ENCODE assay signal across 9 cellular contexts in the genomic region with DNA sequence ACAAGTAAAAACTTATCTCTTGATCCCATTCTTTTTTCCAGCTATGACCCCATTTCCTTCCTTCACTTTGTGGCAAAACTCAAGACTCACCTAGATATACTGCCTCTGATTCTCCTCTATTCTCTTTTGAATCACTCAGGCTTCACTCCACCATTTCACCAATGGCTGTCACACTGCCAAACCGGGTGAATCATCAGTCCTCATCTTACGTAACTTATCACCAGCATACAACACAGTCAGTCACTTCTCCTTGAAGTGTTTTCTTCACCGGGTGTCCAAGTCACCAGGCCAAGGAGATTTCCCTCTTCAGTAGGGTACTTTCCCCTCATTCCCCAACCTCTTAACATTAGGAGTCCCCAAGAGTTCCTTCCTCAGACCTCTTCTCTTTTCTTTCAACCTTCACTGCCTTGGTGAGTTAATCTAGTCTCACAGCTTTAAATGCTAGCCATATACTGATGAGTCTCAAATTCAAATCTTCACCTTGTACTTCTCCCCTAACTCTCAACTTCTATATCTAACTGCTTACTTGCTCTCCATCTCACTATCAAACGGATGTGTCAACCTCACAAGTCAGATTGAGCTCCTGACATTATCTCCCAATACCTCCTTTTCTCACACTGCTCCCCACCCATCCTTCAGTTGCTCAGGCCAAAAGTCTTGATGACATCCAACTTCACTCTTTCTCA. TPM values are rescaled to one million over a fixed set of nuclear protein-coding genes. Genes with fewer than 3 reads are reported as not detected.
A peak's percentile ranks its signal among the peaks of the same experiment; 100 is the strongest.
DNase-seq lines count a peak whose midpoint lies in the region; ATAC-seq lines count a peak whose summit lies in the region.
"Had no signal": no experiment of that assay in that cellular context is flagged by ENCODE, and none has a peak within 500 bp of the region (broad histone marks: within the 10 kb centered on the region; RNA-seq: fewer than 3 reads in every experiment).

No MANE protein-coding gene starts in this region.

- no peak overlapping the region for H3K23ac ChIP-seq in mesenchymal stem cell (ENCODE audit: low read length in 2 of 2)

- H2AFZ ChIP-seq in mesenchymal stem cell (ENCODE audit: low read depth, low read length) = no peak overlapping the region

- H3K4ac ChIP-seq in mesenchymal stem cell (ENCODE audit: low read depth in 1 of 2, low read length in 2 of 2) = no peak overlapping the region

- H3K14ac ChIP-seq in mesenchymal stem cell (ENCODE audit: low read length in 2 of 2) = no peak overlapping the region

- H3K4me3 ChIP-seq in mesenchymal stem cell (ENCODE audit: insufficient read depth in 1 of 2, low read depth in 1 of 2, low read length in 2 of 2) = no peak overlapping the region
- H3K4me3 ChIP-seq: Peyer's patch had no signal

- 49% methylated on average over 4 of the region's 4 CpGs for WGBS in mesenchymal stem cell

- H3K36me3 ChIP-seq in mesenchymal stem cell (ENCODE audit: control insufficient read depth in 1 of 2, insufficient read depth in 2 of 2, low read depth in 1 of 2, low read length in 2 of 2) = peaks cover 30 to 75% of the 10 kb centered on the region in 2 experiments

- H3K9ac ChIP-seq in mesenchymal stem cell (ENCODE audit: low read length) = peak overlapping the region; percentile 49

- H3K4me2 ChIP-seq in mesenchymal stem cell (ENCODE audit: low read length, poor library complexity, severe bottlenecking) = no peak overlapping the region

- H3K18ac ChIP-seq in mesenchymal stem cell (ENCODE audit: low read depth in 1 of 2, low read length in 2 of 2) = no peak overlapping the region

- H3K27me3 ChIP-seq in mesenchymal stem cell (ENCODE audit: control insufficient read depth in 1 of 2, insufficient read depth in 1 of 2, low read length in 2 of 2) = no peaks in the 10 kb centered on the region
- H3K27me3 ChIP-seq: Peyer's patch had no signal

- no peak overlapping the region for H2BK120ac ChIP-seq in mesenchymal stem cell (ENCODE audit: low read depth, low read length)

- H3K27ac ChIP-seq in mesenchymal stem cell (ENCODE audit: low read length, poor library complexity, severe bottlenecking) = no peak overlapping the region

- H3K79me1 ChIP-seq in mesenchymal stem cell (replicated peaks; ENCODE audit: low read length, poor library complexity, severe bottlenecking) = peaks cover 20% of the 10 kb centered on the region

- H2BK5ac ChIP-seq in mesenchymal stem cell (ENCODE audit: low read depth, low read length, poor library complexity, severe bottlenecking) = no peak overlapping the region

- peak; percentile 12 to 22 for DNase-seq in stimulated activated CD4-positive, alpha-beta T cell treated with anti-CD3 and anti-CD28 coated beads, Interleukin-15, amount 100 ng/mL, for 48 hours (ENCODE audit: low read depth in 2 of 2)
- DNase-seq in stimulated activated CD4-positive, alpha-beta T cell treated with anti-CD3 and anti-CD28 coated beads, Interleukin-4, amount 100 ng/mL, for 4 hours = no peak
- DNase-seq in cerebellar cortex (ENCODE audit: low spot score) (peak; percentile 74), mesenchymal stem cell (peak; percentile 87), NCI-H774 (lab: John Stamatoyannopoulos, UW) (no peak)

- no peak overlapping the region for H4K91ac ChIP-seq in mesenchymal stem cell (ENCODE audit: low read length)

- H2BK15ac ChIP-seq in mesenchymal stem cell (ENCODE audit: low read depth, poor library complexity, severe bottlenecking) = no peak overlapping the region

- H2AK5ac ChIP-seq in mesenchymal stem cell (ENCODE audit: low read length, severe bottlenecking) = no peak overlapping the region

- ATAC-seq in HG03521 (IDR thresholded peaks at IDR 0.05; ENCODE audit: unreplicated experiment) = no peak
- ATAC-seq in GM18867 (IDR thresholded peaks at IDR 0.05; ENCODE audit: unreplicated experiment) = no peak
- ATAC-seq in HG02852 (IDR thresholded peaks at IDR 0.05; ENCODE audit: unreplicated experiment) = no peak

- H4K8ac ChIP-seq in mesenchymal stem cell (ENCODE audit: low read length) = no peak overlapping the region

- no peaks in the 10 kb centered on the region for H3K9me3 ChIP-seq in mesenchymal stem cell (ENCODE audit: control insufficient read depth, low read length)
- H3K9me3 ChIP-seq: Peyer's patch had no signal

- H2BK12ac ChIP-seq in mesenchymal stem cell (ENCODE audit: low read length in 2 of 2) = no peak overlapping the region

- no peaks in the 10 kb centered on the region for H3K4me1 ChIP-seq in mesenchymal stem cell (ENCODE audit: control insufficient read depth, insufficient read depth, low read depth, low read length)

RNA-seq across cellular contexts. Expression of a gene that starts 6.0 kb away (rescaled TPM):
- polyA plus RNA-seq in mesenchymal stem cell (2013, experiment 1 of 2) = 6.1 TPM
- 6.6 TPM for polyA plus RNA-seq in mesenchymal stem cell (2013, experiment 2 of 2)

Comparison
In these comparisons a context has a peak if more than half of its experiments do, and no peak if none do; other contexts are left out.
1. DNase-seq: peak in stimulated activated CD4-positive, alpha-beta T cell treated with anti-CD3 and anti-CD28 coated beads, Interleukin-15, amount 100 ng/mL, for 48 hours (2 of 2), cerebellar cortex (single experiment) and mesenchymal stem cell (single experiment); none in stimulated activated CD4-positive, alpha-beta T cell treated with anti-CD3 and anti-CD28 coated beads, Interleukin-4, amount 100 ng/mL, for 4 hours (0 of 2) and NCI-H774 (single experiment).